ENCODE assay signal across 11 cellular contexts in the genomic region with DNA sequence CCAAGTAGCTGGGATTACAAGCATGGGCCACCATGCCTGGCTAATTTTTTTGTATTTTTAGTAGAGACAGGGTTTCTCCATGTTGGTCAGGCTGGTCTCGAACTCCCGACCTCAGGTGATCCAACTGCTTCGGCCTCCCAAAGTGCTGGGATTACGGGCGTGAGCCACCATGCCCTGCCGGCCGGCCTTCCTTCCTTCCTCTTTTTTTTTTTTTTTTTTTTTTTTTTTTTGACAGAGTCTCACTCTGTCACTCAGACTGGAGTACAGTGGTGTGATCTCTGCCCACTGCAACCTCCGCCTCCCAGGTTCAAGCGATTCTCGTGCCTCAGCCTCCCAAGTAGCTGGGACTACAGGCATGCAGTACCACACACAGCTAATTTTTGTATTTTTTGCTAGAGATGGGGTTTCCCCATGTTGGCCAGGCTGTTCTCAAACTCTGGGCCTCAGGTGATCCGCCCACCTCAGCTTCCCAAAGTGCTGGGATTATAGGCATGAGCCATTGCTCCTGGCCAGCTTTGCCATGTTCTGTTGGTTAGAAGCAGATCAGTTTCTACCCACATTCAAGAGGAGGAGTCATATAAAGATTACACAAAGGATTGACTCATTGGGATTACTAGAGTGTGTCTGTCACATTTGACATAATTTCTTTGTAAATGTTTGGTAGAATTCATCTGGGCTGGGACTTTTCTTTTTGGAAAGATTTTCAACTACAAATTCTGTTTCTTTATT. TPM values are rescaled to one million over a fixed set of nuclear protein-coding genes. Genes with fewer than 3 reads are reported as not detected.
DNase-seq lines count a peak whose midpoint lies in the region; ATAC-seq and TF ChIP-seq lines count a peak whose summit lies in the region.
"Not testable (repeated sequence)": the region's sequence is repeated elsewhere in the genome, so short reads cannot be mapped to it uniquely, and the experiment has no call there.
"Had no signal": no experiment of that assay in that cellular context is flagged by ENCODE, and none has a peak within 500 bp of the region (broad histone marks: within the 10 kb centered on the region; RNA-seq: fewer than 3 reads in every experiment).

No MANE protein-coding gene starts in this region.

- peak overlapping the region; percentile 5 for H3K4me2 ChIP-seq in GM23248 (ENCODE audit: unreplicated experiment)
- H3K4me2 ChIP-seq in PC-9: not testable (repeated sequence)

- H3K9ac ChIP-seq in GM23248: not testable (repeated sequence)

- H3K9me3 ChIP-seq in GM23248 (ENCODE audit: low read depth); PC-9 (ENCODE audit: insufficient read depth, low read depth): not testable (repeated sequence)

- not testable (repeated sequence) for H3K27me3 ChIP-seq in GM23248 (replicated peaks; ENCODE audit: insufficient read depth); PC-9 (ENCODE audit: insufficient read depth, low read depth)

- in situ Hi-C loops in GM23248 (cut with MboI): not testable (repeated sequence)

- not testable (repeated sequence) for TF ChIP-seq CTCF in PC-9 (conservative IDR thresholded peaks at IDR 0.05)

- H3K27ac ChIP-seq in GM23248: not testable (repeated sequence)
- 0 out of 2 replicates have a peak overlapping the region, but pooled peaks have one; percentile 12 for H3K27ac ChIP-seq in PC-9

- CTCF ChIA-PET in PC-9 (lab: Charles Lee): interaction anchor here (0.5 to 0.7 kb wide), 2 partner anchors 8 to 1342 kb away, joined by 3 read pairs; no protein-coding TSS in a partner anchor

- peaks cover 28% of the 10 kb centered on the region for H3K4me1 Mint-ChIP-seq in activated T-cell treated with anti-CD3 and anti-CD28 coated beads, Interleukin-2, amount 50 U/mL, for 4 hours (ENCODE audit: low read depth)
- H3K4me1 Mint-ChIP-seq in stimulated activated effector memory CD8-positive, alpha-beta T cell treated with anti-CD3 and anti-CD28 coated beads, Interleukin-12 subunit alpha, Interleukin-12 subunit beta, amount 100 ng/mL, for 72 hours: peaks cover 29% of the 10 kb centered on the region

- peaks cover 13% of the 10 kb centered on the region for H3K4me1 ChIP-seq in GM23248 (ENCODE audit: insufficient read depth)
- peaks cover 15% of the 10 kb centered on the region for H3K4me1 ChIP-seq in PC-9 (replicated peaks; ENCODE audit: insufficient read depth)

- intact Hi-C loops in PC-9 (cut with micrococcal nuclease; ENCODE audit: unreplicated experiment); left colon (cut with DNase I, micrococcal nuclease): not testable (repeated sequence)

- DNase-seq in COLO829 (ENCODE audit: low spot score): peak; percentile 79
- DNase-seq in GM23248: peak; percentile 78
- peak; percentile 44 for DNase-seq in HK-2 (ENCODE audit: unreplicated experiment)
- peak in 1 of 2 experiments; percentile 50 for DNase-seq in PC-9
- DNase-seq in activated T-cell treated with anti-CD3 and anti-CD28 coated beads, Interleukin-2, amount 50 U/mL, for 4 hours; left colon; stimulated activated effector memory CD8-positive, alpha-beta T cell treated with anti-CD3 and anti-CD28 coated beads, Interleukin-12 subunit alpha, Interleukin-12 subunit beta, amount 100 ng/mL, for 72 hours (ENCODE audit: low spot score in 2 of 2): not testable (repeated sequence)
- peak; percentile 32 for DNase-seq in dermis blood vessel endothelial cell

- 98 to 100% methylated on average over 7 to 11 of the region's 11 CpGs for WGBS in GM23248 (ENCODE audit: low coverage in 1 of 2, low lambda C conversion rate in 2 of 2, missing lambda C conversion rate in 2 of 2), 2 experiments

- peaks cover 97% of the 10 kb centered on the region for H3K79me2 ChIP-seq in GM23248 (ENCODE audit: insufficient read depth)
- H3K79me2 ChIP-seq in PC-9 (ENCODE audit: low read depth): peaks cover 66% of the 10 kb centered on the region

- peak; percentile 70 to 86 for ATAC-seq in activated T-cell treated with anti-CD3 and anti-CD28 coated beads, Interleukin-2, amount 50 U/mL, for 4 hours
- peak; percentile 49 for ATAC-seq in left colon
- ATAC-seq in stimulated activated effector memory CD8-positive, alpha-beta T cell treated with anti-CD3 and anti-CD28 coated beads, Interleukin-12 subunit alpha, Interleukin-12 subunit beta, amount 100 ng/mL, for 72 hours: peak; percentile 93

- not testable (repeated sequence) for H3K36me3 Mint-ChIP-seq in activated T-cell treated with anti-CD3 and anti-CD28 coated beads, Interleukin-2, amount 50 U/mL, for 4 hours (ENCODE audit: insufficient read depth); stimulated activated effector memory CD8-positive, alpha-beta T cell treated with anti-CD3 and anti-CD28 coated beads, Interleukin-12 subunit alpha, Interleukin-12 subunit beta, amount 100 ng/mL, for 72 hours

- not testable (repeated sequence) for H2AFZ ChIP-seq in GM23248, PC-9

- not testable (repeated sequence) for H3F3A ChIP-seq in GM23248 (ENCODE audit: insufficient read depth); PC-9 (ENCODE audit: insufficient read depth, low read depth)

- H3K9me2 ChIP-seq in GM23248 (ENCODE audit: insufficient read depth); PC-9 (ENCODE audit: insufficient read depth): not testable (repeated sequence)

- POLR2A ChIA-PET in PC-9 (lab: Charles Lee; ENCODE audit: unreplicated experiment): interaction anchor here (0.6 kb wide), 1 partner anchor 20 kb away, joined by 14 read pairs; no protein-coding TSS in a partner anchor

- peaks cover 12% of the 10 kb centered on the region; the same call in 1 of the 2 replicates for H4K20me1 ChIP-seq in GM23248 (ENCODE audit: insufficient read depth)
- H4K20me1 ChIP-seq in PC-9 (ENCODE audit: insufficient read depth): not testable (repeated sequence)

- not testable (repeated sequence) for H3K27me3 Mint-ChIP-seq in activated T-cell treated with anti-CD3 and anti-CD28 coated beads, Interleukin-2, amount 50 U/mL, for 4 hours (ENCODE audit: low read depth)

- not testable (repeated sequence) for H3K4me3 ChIP-seq in GM23248, PC-9

- H3K36me3 ChIP-seq in GM23248 (ENCODE audit: low read depth); PC-9 (ENCODE audit: low read depth): not testable (repeated sequence)

- H3K4me3 Mint-ChIP-seq in activated T-cell treated with anti-CD3 and anti-CD28 coated beads, Interleukin-2, amount 50 U/mL, for 4 hours; stimulated activated effector memory CD8-positive, alpha-beta T cell treated with anti-CD3 and anti-CD28 coated beads, Interleukin-12 subunit alpha, Interleukin-12 subunit beta, amount 100 ng/mL, for 72 hours: not testable (repeated sequence)

- H3K9me3 Mint-ChIP-seq in activated T-cell treated with anti-CD3 and anti-CD28 coated beads, Interleukin-2, amount 50 U/mL, for 4 hours; stimulated activated effector memory CD8-positive, alpha-beta T cell treated with anti-CD3 and anti-CD28 coated beads, Interleukin-12 subunit alpha, Interleukin-12 subunit beta, amount 100 ng/mL, for 72 hours: not testable (repeated sequence)

- BruUV-seq in PC-9 (replicated peaks; lab: Mats Ljungman, UMichigan): not testable (repeated sequence)

- not testable (repeated sequence) for H3K27ac Mint-ChIP-seq in stimulated activated effector memory CD8-positive, alpha-beta T cell treated with anti-CD3 and anti-CD28 coated beads, Interleukin-12 subunit alpha, Interleukin-12 subunit beta, amount 100 ng/mL, for 72 hours

RNA-seq across cellular contexts. Expression of a gene that starts 4.4 kb away (rescaled TPM):
- total RNA-seq in GM23248 (2014; rRNA removed; shearing (Covaris generic)): not detected in 2 replicates
- 0.05 TPM in 1 of 2 replicates, not detected in the other for polyA plus RNA-seq in GM23248 (2016; fragmentation: Nextera tagmentation; extraction: Ambion mirVana)
- not detected in 2 replicates for total RNA-seq in PC-9 (2021)
- total RNA-seq in activated T-cell treated with anti-CD3 and anti-CD28 coated beads, Interleukin-2, amount 50 U/mL, for 4 hours: not detected
- total RNA-seq in dermis blood vessel endothelial cell: under 0.01 and 0.05 TPM in 2 replicates
- under 1 TPM; 0.09 to 0.14 TPM for total RNA-seq in left colon
- total RNA-seq: activated CD8-positive, alpha-beta memory T cell treated with anti-CD3 and anti-CD28 coated beads, Interleukin-2, amount 10 ng/mL, durations not matched to agents 7 days and 5 days; H9 had no signal
- polyA plus RNA-seq: BJ had no signal

RNA-seq across cellular contexts. Expression of a gene that starts 22.3 kb away (rescaled TPM):
- 11.3 and 12.4 TPM in 2 replicates for total RNA-seq in GM23248 (2014; rRNA removed; shearing (Covaris generic))
- polyA plus RNA-seq in GM23248 (2016; fragmentation: Nextera tagmentation; extraction: Ambion mirVana): 5.1 and 6.4 TPM in 2 replicates
- total RNA-seq in PC-9 (2021) (16.7 and 22.2 TPM in 2 replicates), dermis blood vessel endothelial cell (14.6 and 20.2 TPM in 2 replicates), left colon (1 to 10 TPM; 5.1 to 5.5 TPM)
- 10 to 100 TPM; 13.7 to 15.2 (median 14.9) TPM for total RNA-seq in activated T-cell treated with anti-CD3 and anti-CD28 coated beads, Interleukin-2, amount 50 U/mL, for 4 hours
